10 cellular contexts compared by ENCODE assay signal in the genomic region with DNA sequence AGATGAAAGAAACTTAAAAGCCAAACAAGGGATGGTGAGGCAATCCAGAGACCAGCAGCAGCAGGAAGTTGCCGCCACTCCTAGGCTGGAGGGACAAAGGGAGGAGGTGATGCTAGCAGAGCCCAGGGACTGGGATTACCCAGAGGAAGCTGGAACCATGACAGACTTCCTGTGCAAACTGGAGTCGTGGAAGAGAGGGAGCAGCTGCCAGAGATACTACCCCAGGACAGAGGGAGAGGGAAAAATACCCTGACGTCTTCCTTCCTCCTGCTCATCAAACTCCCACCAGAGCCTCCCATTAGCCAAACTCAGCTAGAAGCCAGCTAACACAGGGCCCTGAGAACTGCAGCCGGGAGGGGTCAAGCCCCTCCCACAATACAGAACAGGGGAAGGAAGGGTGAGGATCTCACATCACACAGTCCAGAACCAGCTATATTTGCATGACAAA.
DNase-seq lines count a peak whose midpoint lies in the region; FAIRE-seq and TF ChIP-seq lines count a peak whose summit lies in the region.
"Had no signal": no experiment of that assay in that cellular context is flagged by ENCODE, and none has a peak within 500 bp of the region (broad histone marks: within the 10 kb centered on the region; RNA-seq: fewer than 3 reads in every experiment).

No MANE protein-coding gene starts in this region.

- H3K4me3 ChIP-seq in astrocyte (ENCODE audit: insufficient read depth, low read depth, low read length) (no peak overlapping the region), transverse colon (no peak overlapping the region)

- H3K9me3 ChIP-seq in astrocyte (ENCODE audit: insufficient read depth, low read depth, low read length) (no peaks in the 10 kb centered on the region), transverse colon (no peaks in the 10 kb centered on the region)

- no peak for TF ChIP-seq EP300 in transverse colon (IDR thresholded peaks at IDR 0.05; ENCODE audit: low read depth)

- no peak for FAIRE-seq in astrocyte (lab: Jason Lieb, UNC)
- FAIRE-seq: A204.1 had no signal

- TF ChIP-seq CTCF in astrocyte (IDR thresholded peaks at IDR 0.05; ENCODE audit: insufficient read depth, low read depth, low read length) (no peak), transverse colon (IDR thresholded peaks at IDR 0.05) (no peak)

- no peak overlapping the region for H3K27ac Mint-ChIP-seq in astrocyte (ENCODE audit: unreplicated experiment)
- H3K27ac Mint-ChIP-seq: memory B cell had no signal

- H3K27ac ChIP-seq in astrocyte (ENCODE audit: low read depth, low read length) (no peak overlapping the region), transverse colon (no peak overlapping the region)

- no peaks in the 10 kb centered on the region for H3K27me3 Mint-ChIP-seq in astrocyte (ENCODE audit: low read depth, unreplicated experiment)

- no peaks in the 10 kb centered on the region for H3K36me3 Mint-ChIP-seq in astrocyte (ENCODE audit: low read depth, unreplicated experiment)
- H3K36me3 Mint-ChIP-seq: memory B cell had no signal

- no peaks in the 10 kb centered on the region for H4K20me1 ChIP-seq in astrocyte (ENCODE audit: insufficient read depth, low read length)

- H3K4me1 ChIP-seq in astrocyte (ENCODE audit: insufficient read depth, low read length) = peaks cover 9% of the 10 kb centered on the region
- H3K4me1 ChIP-seq in transverse colon = peaks cover 5 to 31% (median 18%) of the 10 kb centered on the region in 4 donors

- intact Hi-C loops in transverse colon (cut with DNase I; ENCODE audit: low total_unique reads) = no loop called here

- H3K36me3 ChIP-seq in astrocyte (ENCODE audit: insufficient read depth, low read length) (no peaks in the 10 kb centered on the region), transverse colon (no peaks in the 10 kb centered on the region)

- H3K4me3 Mint-ChIP-seq in astrocyte (ENCODE audit: unreplicated experiment) = no peak overlapping the region
- H3K4me3 Mint-ChIP-seq: memory B cell had no signal

- H3K4me1 Mint-ChIP-seq in astrocyte (ENCODE audit: low read depth, unreplicated experiment) = no peaks in the 10 kb centered on the region
- H3K4me1 Mint-ChIP-seq: memory B cell had no signal

- DNase-seq in NCI-H1092 treated with DMSO at 0.1 percent for 48 hours (lab: John Stamatoyannopoulos, UW) (peak; percentile 2), NCI-H1092 (lab: John Stamatoyannopoulos, UW) (no peak), astrocyte (ENCODE audit: low read depth) (peak; percentile 5), islet precursor cell (peak; percentile 64), transverse colon (peak; percentile 33), NCI-H2107 treated with DMSO at 0.1 percent for 48 hours (lab: John Stamatoyannopoulos, UW; ENCODE audit: unreplicated experiment) (no peak), GM19240 (ENCODE audit: insufficient read length, low spot score) (no peak), NCI-H1694 treated with DMSO at 0.1 percent for 48 hours (lab: John Stamatoyannopoulos, UW) (no peak)

- peak overlapping the region; percentile 67 for H2AFZ ChIP-seq in astrocyte (ENCODE audit: low read depth, low read length)

- H3K79me2 ChIP-seq in astrocyte (ENCODE audit: insufficient read depth, low read length) = no peaks in the 10 kb centered on the region

- H3K9me3 Mint-ChIP-seq in astrocyte (ENCODE audit: unreplicated experiment) = no peaks in the 10 kb centered on the region
- H3K9me3 Mint-ChIP-seq: memory B cell had no signal

- H3K27me3 ChIP-seq in astrocyte (ENCODE audit: insufficient read depth, low read length) (no peaks in the 10 kb centered on the region), transverse colon (no peaks in the 10 kb centered on the region)

- H3K9ac ChIP-seq in astrocyte (ENCODE audit: low read length) = no peak overlapping the region

- 20 to 35% methylated on average over 1 to 4 of the region's 4 CpGs for WGBS in transverse colon (ENCODE audit: low coverage in 1 of 2), 2 donors

- TF ChIP-seq POLR2A in transverse colon (IDR thresholded peaks at IDR 0.05) = no peak

- no peak overlapping the region for H3K4me2 ChIP-seq in astrocyte (ENCODE audit: low read length)

- in situ Hi-C loops in transverse colon (cut with MboI; ENCODE audit: low pct_ligation_motif_present in 1 of 4, low pct_unique_long_range_greater_than_20kb in 1 of 4, low sequenced_read_pairs in 3 of 4) = no loop called here

Comparison
In these comparisons a context has a peak if more than half of its experiments do, and no peak if none do; other contexts are left out.
1. DNase-seq: peak in NCI-H1092 treated with DMSO at 0.1 percent for 48 hours (single experiment), astrocyte (single experiment), islet precursor cell (single experiment) and transverse colon (single experiment); none in NCI-H1092 (single experiment), NCI-H2107 treated with DMSO at 0.1 percent for 48 hours (single experiment), GM19240 (single experiment) and NCI-H1694 treated with DMSO at 0.1 percent for 48 hours (single experiment).